ENCODE assay signal across 1 cellular context in the genomic region with DNA sequence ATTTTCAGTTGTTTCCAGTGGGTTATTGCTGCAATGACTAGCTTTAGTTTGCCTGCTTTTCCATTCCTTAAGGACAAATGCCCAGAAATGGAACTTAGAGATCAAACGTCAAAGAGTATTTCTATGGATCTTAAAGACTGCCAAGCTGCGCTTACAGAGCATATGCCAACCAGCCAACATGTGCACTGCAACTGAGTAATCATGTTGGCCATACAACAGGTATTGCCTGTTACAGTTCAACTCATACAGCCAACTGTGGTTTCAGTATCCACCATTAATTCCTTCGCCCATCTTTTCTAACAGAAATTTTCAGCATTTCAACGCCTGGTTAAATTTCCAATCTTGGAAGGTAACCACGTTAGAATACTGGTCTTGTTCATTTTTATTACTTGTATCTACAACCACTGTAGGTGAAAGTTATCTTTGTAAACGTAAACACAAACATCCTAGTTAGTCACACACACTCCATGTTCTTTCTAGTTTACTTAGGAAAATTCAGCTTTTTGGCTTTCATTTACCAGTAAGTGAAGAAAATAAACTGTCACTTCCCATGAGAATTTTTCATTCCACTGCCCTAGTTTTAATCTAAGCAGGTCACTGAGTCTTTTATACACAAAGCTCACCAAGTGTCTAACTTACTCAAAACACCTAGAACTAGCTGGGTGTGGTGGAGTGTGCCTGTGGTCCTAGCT.
TF ChIP-seq lines count a peak whose summit lies in the region.

No MANE protein-coding gene starts in this region.

TF ChIP-seq in GM23338, 12 proteins besides CTCF, POLR2A, EP300 and RAD21:
- TF ChIP-seq EZH2phosphoT487 (IDR thresholded peaks at IDR 0.05; ENCODE audit: unreplicated experiment) (no peak), POLR2AphosphoS5 (IDR thresholded peaks at IDR 0.05; ENCODE audit: low read depth) (no peak), JUNB (IDR thresholded peaks at IDR 0.05; ENCODE audit: unreplicated experiment) (no peak), NANOG (IDR thresholded peaks at IDR 0.05; ENCODE audit: borderline replicate concordance) (no peak)
- TF ChIP-seq, protein P1, sequence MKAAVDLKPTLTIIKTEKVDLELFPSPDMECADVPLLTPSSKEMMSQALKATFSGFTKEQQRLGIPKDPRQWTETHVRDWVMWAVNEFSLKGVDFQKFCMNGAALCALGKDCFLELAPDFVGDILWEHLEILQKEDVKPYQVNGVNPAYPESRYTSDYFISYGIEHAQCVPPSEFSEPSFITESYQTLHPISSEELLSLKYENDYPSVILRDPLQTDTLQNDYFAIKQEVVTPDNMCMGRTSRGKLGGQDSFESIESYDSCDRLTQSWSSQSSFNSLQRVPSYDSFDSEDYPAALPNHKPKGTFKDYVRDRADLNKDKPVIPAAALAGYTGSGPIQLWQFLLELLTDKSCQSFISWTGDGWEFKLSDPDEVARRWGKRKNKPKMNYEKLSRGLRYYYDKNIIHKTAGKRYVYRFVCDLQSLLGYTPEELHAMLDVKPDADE (IDR thresholded peaks at IDR 0.05) = no peak
